Comparison of ENCODE assay signal across 8 cellular contexts in genomic region chr21:43658769-43659135, GRCh38.
DNase-seq lines count a peak whose midpoint lies in the region; ATAC-seq and TF ChIP-seq lines count a peak whose summit lies in the region.

No MANE protein-coding gene starts in this region.

- ATAC-seq in HG02870 (IDR thresholded peaks at IDR 0.05; ENCODE audit: unreplicated experiment) = no peak

- no peaks in the 10 kb centered on the region for H3K27me3 Mint-ChIP-seq in nephron (ENCODE audit: low read depth)

- peaks cover 12% of the 10 kb centered on the region for H3K36me3 Mint-ChIP-seq in nephron (ENCODE audit: low read depth)

- H3K36me3 ChIP-seq in BLaER1 treated with 17β-estradiol and CSF1 and Interleukin-3, amounts not matched to agents 10 nM and 100 nM = peaks cover 8 to 29% (median 28%) of the 10 kb centered on the region in 11 experiments; a peak in 21 of 22 replicates
- H3K36me3 ChIP-seq in duodenal mucosa (ENCODE audit: control insufficient read depth in 1 of 2, insufficient read depth in 2 of 2, low read length in 2 of 2) = peaks cover 0 to 12% of the 10 kb centered on the region in 2 donors

- peak overlapping the region; percentile 81 to 98 (median 89); a peak in 20 of 22 replicates for H3K9ac ChIP-seq in BLaER1 treated with 17β-estradiol and CSF1 and Interleukin-3, amounts not matched to agents 10 nM and 100 nM
- H3K9ac ChIP-seq in duodenal mucosa (ENCODE audit: low read depth in 1 of 2, low read length in 2 of 2) = no peak overlapping the region

- peak overlapping the region; percentile 60 to 95 (median 87); a peak in 20 of 22 replicates for H3K27ac ChIP-seq in BLaER1 treated with 17β-estradiol and CSF1 and Interleukin-3, amounts not matched to agents 10 nM and 100 nM
- peak overlapping the region; percentile 63 for H3K27ac ChIP-seq in duodenal mucosa (ENCODE audit: low read depth, low read length)

- H3K9me3 ChIP-seq in BLaER1 treated with 17β-estradiol and CSF1 and Interleukin-3, amounts not matched to agents 10 nM and 100 nM (replicated peaks in 1 of 11) = no peaks in the 10 kb centered on the region; a peak in 2 of 22 replicates
- no peaks in the 10 kb centered on the region for H3K9me3 ChIP-seq in duodenal mucosa (ENCODE audit: control insufficient read depth in 1 of 2, low read length in 2 of 2)

- H3K4me1 ChIP-seq in BLaER1 treated with 17β-estradiol and CSF1 and Interleukin-3, amounts not matched to agents 10 nM and 100 nM = peaks cover 39 to 48% (median 45%) of the 10 kb centered on the region in 10 experiments
- peaks cover 12 to 21% of the 10 kb centered on the region in 2 donors for H3K4me1 ChIP-seq in duodenal mucosa (ENCODE audit: control insufficient read depth in 1 of 2, insufficient read depth in 2 of 2, low read length in 2 of 2)

- DNase-seq in NCI-H82 treated with DMSO at 0.1 percent for 48 hours (lab: John Stamatoyannopoulos, UW; ENCODE audit: unreplicated experiment) = peak; percentile 48
- no peak for DNase-seq in COR-L47 (lab: John Stamatoyannopoulos, UW)
- DNase-seq in islet precursor cell = no peak
- DNase-seq in NCI-H1694 treated with DMSO at 0.1 percent for 48 hours (lab: John Stamatoyannopoulos, UW) = no peak

- peak overlapping the region; percentile 82 to 94 (median 82) for H3K4me3 Mint-ChIP-seq in nephron

- peak overlapping the region in 7 of 10 experiments; percentile 88 to 97 (median 93); a peak in 8 of 20 replicates for H3K4me3 ChIP-seq in BLaER1 treated with 17β-estradiol and CSF1 and Interleukin-3, amounts not matched to agents 10 nM and 100 nM
- peak overlapping the region; percentile 89 to 98 for H3K4me3 ChIP-seq in duodenal mucosa (ENCODE audit: low read depth in 1 of 2, low read length in 2 of 2)

- H3K4me2 ChIP-seq in BLaER1 treated with 17β-estradiol and CSF1 and Interleukin-3, amounts not matched to agents 10 nM and 100 nM = peak overlapping the region; percentile 43 to 94 (median 88)

- H3K9me3 Mint-ChIP-seq in nephron = no peaks in the 10 kb centered on the region

- peak overlapping the region; percentile 69 to 92 (median 91) for H3K27ac Mint-ChIP-seq in nephron

- no peaks in the 10 kb centered on the region for H3K27me3 ChIP-seq in BLaER1 treated with 17β-estradiol and CSF1 and Interleukin-3, amounts not matched to agents 10 nM and 100 nM
- no peaks in the 10 kb centered on the region for H3K27me3 ChIP-seq in duodenal mucosa (ENCODE audit: control insufficient read depth in 1 of 2, insufficient read depth in 2 of 2, low read length in 2 of 2)

- H3K4me1 Mint-ChIP-seq in nephron = peaks cover 31% of the 10 kb centered on the region

- no peak for TF ChIP-seq CTCF in nephron (IDR thresholded peaks at IDR 0.05; ENCODE audit: unreplicated experiment in 3 of 3)

- H4K20me1 ChIP-seq in BLaER1 treated with 17β-estradiol and CSF1 and Interleukin-3, amounts not matched to agents 10 nM and 100 nM = peaks cover 5 to 33% (median 28%) of the 10 kb centered on the region in 11 experiments; a peak in 20 of 22 replicates

Comparison
In these comparisons a context has a peak if more than half of its experiments do, and no peak if none do; other contexts are left out.
1. H3K9ac ChIP-seq: peak in BLaER1 treated with 17β-estradiol and CSF1 and Interleukin-3, amounts not matched to agents 10 nM and 100 nM (11 of 11); none in duodenal mucosa (0 of 2).